8 cellular contexts compared by ENCODE assay signal in the genomic region with DNA sequence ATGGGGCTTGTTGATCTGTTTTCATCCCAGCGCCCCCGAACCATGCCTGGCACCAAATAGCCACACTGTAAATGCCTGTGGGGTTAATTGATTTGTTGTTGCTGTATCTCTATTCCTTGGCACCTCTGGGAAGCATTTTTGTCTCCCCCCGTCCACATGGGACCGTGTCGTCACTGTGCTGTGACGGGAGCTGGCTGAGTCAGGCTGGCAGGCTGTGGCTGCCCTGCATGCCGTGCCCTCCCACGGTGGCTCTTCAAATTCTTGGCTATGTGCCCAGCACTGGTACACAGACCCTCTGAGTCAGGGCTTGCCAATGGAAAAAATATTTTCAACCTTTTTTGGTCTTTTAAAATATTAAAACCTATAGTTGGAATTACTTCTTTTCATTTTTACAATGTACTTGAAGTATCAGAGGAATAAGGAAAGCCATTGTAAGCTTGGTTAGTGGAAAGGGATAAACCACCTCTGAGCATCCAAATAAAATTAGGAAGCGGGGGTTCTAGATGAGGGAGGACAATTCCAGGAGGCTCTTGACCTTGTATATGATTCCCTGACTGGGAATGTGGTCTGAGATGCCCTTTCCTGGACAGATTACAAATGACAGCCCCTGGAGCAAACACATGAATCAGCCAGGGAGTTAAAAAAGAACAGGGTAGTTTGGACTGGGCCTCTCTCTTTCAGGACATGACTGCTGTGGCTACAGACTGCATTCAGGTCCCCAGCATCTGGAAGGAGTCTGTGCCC. TPM values are rescaled to one million over a fixed set of nuclear protein-coding genes. Genes with fewer than 3 reads are reported as not detected.
DNase-seq lines count a peak whose midpoint lies in the region; ATAC-seq and TF ChIP-seq lines count a peak whose summit lies in the region.

No MANE protein-coding gene starts in this region.

- H3K27ac ChIP-seq in tibial nerve = peak overlapping the region in 3 of 4 donors; percentile 30 to 74 (median 51)

- peaks cover 0 to 23% (median 13%) of the 10 kb centered on the region in 4 donors for H3K4me1 ChIP-seq in tibial nerve

- no peaks in the 10 kb centered on the region for H3K27me3 ChIP-seq in tibial nerve

- H3K27ac Mint-ChIP-seq in natural killer cell (peak overlapping the region; percentile 73 to 84), glutamatergic neuron (ENCODE audit: unreplicated experiment) (no peak overlapping the region)

- peak in 1 of 3 donors; percentile 10 for ATAC-seq in natural killer cell
- no peak for ATAC-seq in GM21528 (IDR thresholded peaks at IDR 0.05; ENCODE audit: low FRiP score, unreplicated experiment)

- H3K9me3 Mint-ChIP-seq in natural killer cell (no peaks in the 10 kb centered on the region), glutamatergic neuron (ENCODE audit: unreplicated experiment) (peaks cover 9% of the 10 kb centered on the region)

- H3K4me3 ChIP-seq in tibial nerve = no peak overlapping the region

- intact Hi-C loops in natural killer cell (cut with micrococcal nuclease) = no loop called here

- WGBS in tibial nerve, 2 donors = 48 to 52% methylated on average over 9 of the region's 9 CpGs

- TF ChIP-seq POLR2A in tibial nerve (IDR thresholded peaks at IDR 0.05) = no peak

- H3K4me1 Mint-ChIP-seq in natural killer cell = peaks cover 67 to 82% of the 10 kb centered on the region in 2 donors
- peaks cover 4% of the 10 kb centered on the region for H3K4me1 Mint-ChIP-seq in glutamatergic neuron (ENCODE audit: low read depth, unreplicated experiment)

- peak overlapping the region; percentile 28 for H3K4me3 Mint-ChIP-seq in natural killer cell
- no peak overlapping the region for H3K4me3 Mint-ChIP-seq in glutamatergic neuron (ENCODE audit: unreplicated experiment)

- peaks cover 8% of the 10 kb centered on the region for H3K36me3 Mint-ChIP-seq in natural killer cell
- H3K36me3 Mint-ChIP-seq in glutamatergic neuron (ENCODE audit: unreplicated experiment) = peaks cover 31% of the 10 kb centered on the region

- TF ChIP-seq CTCF in natural killer cell (IDR thresholded peaks at IDR 0.05) (no peak), tibial nerve (IDR thresholded peaks at IDR 0.05) (no peak), glutamatergic neuron (IDR thresholded peaks at IDR 0.05; ENCODE audit: partially characterized antibody, unreplicated experiment) (no peak)

- peaks cover 0 to 18% (median 0%) of the 10 kb centered on the region in 4 donors for H3K9me3 ChIP-seq in tibial nerve

- no peaks in the 10 kb centered on the region for H3K36me3 ChIP-seq in tibial nerve

- H3K27me3 Mint-ChIP-seq in natural killer cell (ENCODE audit: low read depth in 2 of 2) (no peaks in the 10 kb centered on the region), glutamatergic neuron (ENCODE audit: unreplicated experiment) (peaks cover 2% of the 10 kb centered on the region)

- DNase-seq in NCI-H510A treated with DMSO at 0.1 percent for 48 hours (lab: John Stamatoyannopoulos, UW) (peak; percentile 38), NCI-H510A (lab: John Stamatoyannopoulos, UW) (no peak), T-helper 9 cell (peak; percentile 28), natural killer cell (no peak), tibial nerve (ENCODE audit: low spot score in 2 of 2) (no peak), glutamatergic neuron (no peak)
- DNase-seq in effector CD8-positive, alpha-beta T cell (lab: John Stamatoyannopoulos, UW) = peak; percentile 49

- no peak for TF ChIP-seq EP300 in tibial nerve (IDR thresholded peaks at IDR 0.05)

RNA-seq across cellular contexts. Expression of a gene that starts 59.4 kb away (rescaled TPM):
- total RNA-seq in natural killer cell (100 to 1,000 TPM; 299 to 456 (median 329) TPM), tibial nerve (10 to 100 TPM in 1 of 4 donors, 1 to 10 TPM in 3; 6.5 to 11.7 (median 7.4) TPM), glutamatergic neuron (ENCODE audit: unreplicated experiment) (67.6 TPM)

Comparison
In these comparisons a context has a peak if more than half of its experiments do, and no peak if none do; other contexts are left out.
1. DNase-seq: peak in NCI-H510A treated with DMSO at 0.1 percent for 48 hours (single experiment), T-helper 9 cell (single experiment) and effector CD8-positive, alpha-beta T cell (single experiment); none in NCI-H510A (single experiment), natural killer cell (single experiment), tibial nerve (0 of 2) and glutamatergic neuron (single experiment).